ENCODE assay signal across 24 cellular contexts in genomic region chr19:5839312-5840017, GRCh38. TPM values are rescaled to one million over a fixed set of nuclear protein-coding genes. Genes with fewer than 3 reads are reported as not detected.
DNase-seq lines count a peak whose midpoint lies in the region; ATAC-seq, FAIRE-seq and TF ChIP-seq lines count a peak whose summit lies in the region.
"Had no signal": no experiment of that assay in that cellular context is flagged by ENCODE, and none has a peak within 500 bp of the region (broad histone marks: within the 10 kb centered on the region; RNA-seq: fewer than 3 reads in every experiment).

Gene FUT6 (minus strand): TSS chr19:5839702. CDS start chr19:5832567, 7,135 bp downstream.

- no peak within 1 kb of the TSS for H4K91ac ChIP-seq in mesenchymal stem cell (ENCODE audit: low read length)

- no peaks in the 10 kb centered on the region for H3K79me2 ChIP-seq in K562 (ENCODE audit: control insufficient read depth, insufficient read depth, low read length)
- H3K79me2 ChIP-seq: parathyroid adenoma had no signal

- H3K4me2 ChIP-seq in K562 (ENCODE audit: insufficient read depth, low read length) (no peak within 1 kb of the TSS), mesenchymal stem cell (ENCODE audit: low read length, poor library complexity, severe bottlenecking) (no peak within 1 kb of the TSS)

- TF ChIP-seq POLR2A in K562 (conservative IDR thresholded peaks at IDR 0.05) (no peak), vagina (IDR thresholded peaks at IDR 0.05) (no peak)

- no peak for TF ChIP-seq EP300 in K562 (IDR thresholded peaks at IDR 0.05; ENCODE audit: low read length)

- POLR2A ChIA-PET in K562 (lab: Yijun Ruan, JAX) = interaction anchor here (0.8 to 1.1 kb wide), 3 partner anchors 10 to 403 kb away, joined by 3 to 6 read pairs (median 4); no protein-coding TSS in a partner anchor

- H2BK12ac ChIP-seq in mesenchymal stem cell (ENCODE audit: low read length in 2 of 2) = no peak within 1 kb of the TSS

- no peak within 1 kb of the TSS for H3K14ac ChIP-seq in mesenchymal stem cell (ENCODE audit: low read length in 2 of 2)

- in situ Hi-C loops in KBM-7 (cut with MboI; ENCODE audit: low pct_unique_long_range_greater_than_20kb, low sequenced_read_pairs) (no loop called here), K562 (cut with MboI) (no loop called here)

- H3K9ac ChIP-seq in K562 (ENCODE audit: insufficient read depth in 1 of 2, low read depth in 2 of 2, low read length in 2 of 2) (no peak within 1 kb of the TSS), mesenchymal stem cell (ENCODE audit: low read length) (no peak within 1 kb of the TSS)
- H3K9ac ChIP-seq: parathyroid adenoma had no signal

- H4K8ac ChIP-seq in mesenchymal stem cell (ENCODE audit: low read length) = no peak within 1 kb of the TSS

- no peak within 1 kb of the TSS for H3K18ac ChIP-seq in mesenchymal stem cell (ENCODE audit: low read depth in 1 of 2, low read length in 2 of 2)

- H3K27me3 ChIP-seq in K562 (ENCODE audit: control insufficient read depth in 2 of 2, insufficient read depth in 2 of 2, low read length in 2 of 2) = peaks cover 18 to 32% of the 10 kb centered on the region in 2 experiments
- peaks cover 0 to 31% of the 10 kb centered on the region in 2 experiments for H3K27me3 ChIP-seq in mesenchymal stem cell (ENCODE audit: control insufficient read depth in 1 of 2, insufficient read depth in 1 of 2, low read length in 2 of 2)
- no peaks in the 10 kb centered on the region for H3K27me3 ChIP-seq in vagina
- H3K27me3 ChIP-seq: sigmoid colon had no signal

- TF ChIP-seq CTCF in K562 (IDR thresholded peaks at IDR 0.05 in 2 of 3, conservative IDR thresholded peaks at IDR 0.05 in 1 of 3; ENCODE audit: insufficient read depth in 2 of 3, low read depth in 1 of 3, low read length in 3 of 3) (no peak), vagina (IDR thresholded peaks at IDR 0.05) (no peak)

- H2BK5ac ChIP-seq in mesenchymal stem cell (ENCODE audit: low read depth, low read length, poor library complexity, severe bottlenecking) = no peak within 1 kb of the TSS

- no peaks in the 10 kb centered on the region for H3K79me1 ChIP-seq in mesenchymal stem cell (replicated peaks; ENCODE audit: low read length, poor library complexity, severe bottlenecking)

- no peak within 1 kb of the TSS for H2BK15ac ChIP-seq in mesenchymal stem cell (ENCODE audit: low read depth, poor library complexity, severe bottlenecking)

- DNase-seq in KBM-7 (peak; percentile 55), K562 (ENCODE audit: extremely low read depth in 1 of 4, low spot score in 3 of 4) (no peak), mesenchymal stem cell (no peak), vagina (ENCODE audit: extremely low spot score in 2 of 2) (no peak), HuH-7.5 (ENCODE audit: low spot score) (no peak), amygdala (lab: John Stamatoyannopoulos, UW) (no peak)
- no peak for DNase-seq in activated naive CD4-positive, alpha-beta T cell treated with Interleukin-2 at 50 U/mL for 16 hours
- DNase-seq: activated CD4-positive, alpha-beta T cell treated with anti-CD3 and anti-CD28 coated beads for 4 hours; central memory CD4-positive, alpha-beta T cell; DMS 273 treated with DMSO at 0.1 percent for 48 hours; effector memory CD4-positive, alpha-beta T cell; HFFc6; NCI-H1048; NCI-H2029 treated with DMSO at 0.1 percent for 48 hours; sigmoid colon; stimulated activated naive B cell treated with anti-CD40 and anti-IgM and Interleukin-4, amounts not matched to agents 10 μg/mL and 1 μg/mL and 100 μg/mL, for 72 hours; T-helper 9 cell had no signal

- no TSS peak for BruUV-seq in K562 (replicated peaks; lab: Mats Ljungman, UMichigan)

- intact Hi-C loops in K562 (cut with micrococcal nuclease) (no loop called here), vagina (cut with DNase I) (no loop called here)

- no peak within 1 kb of the TSS for H3K4ac ChIP-seq in mesenchymal stem cell (ENCODE audit: low read depth in 1 of 2, low read length in 2 of 2)

- no peaks in the 10 kb centered on the region for H3K36me3 ChIP-seq in K562 (ENCODE audit: control insufficient read depth, insufficient read depth, low read length)
- H3K36me3 ChIP-seq in mesenchymal stem cell (ENCODE audit: control insufficient read depth in 1 of 2, insufficient read depth in 2 of 2, low read depth in 1 of 2, low read length in 2 of 2) = no peaks in the 10 kb centered on the region
- no peaks in the 10 kb centered on the region for H3K36me3 ChIP-seq in vagina
- H3K36me3 ChIP-seq: sigmoid colon had no signal

- H3K9me1 ChIP-seq in K562 (ENCODE audit: control insufficient read depth, insufficient read depth, low read length) = no peaks in the 10 kb centered on the region

- WGBS in K562 (ENCODE audit: insufficient coverage, low coverage, missing lambda C conversion rate) = 35% methylated on average over 6 of the region's 7 CpGs
- 84% methylated on average over 6 of the region's 7 CpGs for WGBS in mesenchymal stem cell

- no peak for TF ChIP-seq RAD21 in K562 (CRISPR knock-in tag; conservative IDR thresholded peaks at IDR 0.05 in 1 of 2, IDR thresholded peaks at IDR 0.05 in 1 of 2)

- H3K4me3 ChIP-seq in K562 = no peak within 1 kb of the TSS
- H3K4me3 ChIP-seq in mesenchymal stem cell (ENCODE audit: insufficient read depth in 1 of 2, low read depth in 1 of 2, low read length in 2 of 2) = no peak within 1 kb of the TSS
- H3K4me3 ChIP-seq in vagina = peak within 1 kb of the TSS in 1 of 2 donors; percentile 28

- no peak within 1 kb of the TSS for H3K27ac ChIP-seq in K562 (ENCODE audit: extremely low read depth, low read depth, low read length)
- H3K27ac ChIP-seq in mesenchymal stem cell (ENCODE audit: low read length, poor library complexity, severe bottlenecking) = no peak within 1 kb of the TSS
- H3K27ac ChIP-seq in vagina = no peak within 1 kb of the TSS
- H3K27ac ChIP-seq: parathyroid adenoma, sigmoid colon had no signal

- no peak within 1 kb of the TSS for H2AFZ ChIP-seq in K562 (ENCODE audit: low read depth, low read length)
- H2AFZ ChIP-seq in mesenchymal stem cell (ENCODE audit: low read depth, low read length) = no peak within 1 kb of the TSS
- H2AFZ ChIP-seq: parathyroid adenoma had no signal

- no peak within 1 kb of the TSS for H3K23ac ChIP-seq in mesenchymal stem cell (ENCODE audit: low read length in 2 of 2)

- no peak for ATAC-seq in K562

- H2AK5ac ChIP-seq in mesenchymal stem cell (ENCODE audit: low read length, severe bottlenecking) = peak within 1 kb of the TSS; percentile 89

- H4K20me1 ChIP-seq in K562 (replicated peaks; ENCODE audit: control insufficient read depth, insufficient read depth, low read length) = no peaks in the 10 kb centered on the region

- H3K9me3 ChIP-seq in K562 (replicated peaks; ENCODE audit: control insufficient read depth, insufficient read depth, low read depth, low read length) (no peaks in the 10 kb centered on the region), mesenchymal stem cell (ENCODE audit: control insufficient read depth, low read length) (no peaks in the 10 kb centered on the region), vagina (no peaks in the 10 kb centered on the region)
- H3K9me3 ChIP-seq: sigmoid colon had no signal

- H2BK120ac ChIP-seq in mesenchymal stem cell (ENCODE audit: low read depth, low read length) = no peak within 1 kb of the TSS

- CTCF ChIA-PET in K562 (lab: Yijun Ruan, JAX; ENCODE audit: low intra/inter-chr PET ratio) = no interaction called here

- no peak for FAIRE-seq in K562 (lab: Jason Lieb, UNC)
- FAIRE-seq: G401.6, RCC 7860 had no signal

- H3K4me1 ChIP-seq in K562 (replicated peaks in 1 of 2; ENCODE audit: control insufficient read depth in 2 of 2, insufficient read depth in 2 of 2, low read length in 2 of 2) (peaks cover 0 to 10% of the 10 kb centered on the region in 2 experiments; a peak in 2 of 5 replicates), mesenchymal stem cell (ENCODE audit: control insufficient read depth, insufficient read depth, low read depth, low read length) (peaks cover 12% of the 10 kb centered on the region), vagina (no peaks in the 10 kb centered on the region)
- H3K4me1 ChIP-seq: parathyroid adenoma, sigmoid colon had no signal

TF ChIP-seq in K562, 482 proteins besides CTCF, POLR2A, EP300 and RAD21:
- TF ChIP-seq ZNF696 (CRISPR knock-in tag; conservative IDR thresholded peaks at IDR 0.05) (no peak), RBM25 (IDR thresholded peaks at IDR 0.05; ENCODE audit: low read depth, low read length, severe bottlenecking) (peak; percentile 38)

RNA-seq across cellular contexts. Expression of gene FUT6, which starts in this region (rescaled TPM):
- total RNA-seq in K562 (2011; cell fraction: chromatin; rRNA removed; ENCODE audit: low replicate concordance) = 0.19 TPM in 1 of 2 replicates, not detected in the other
- total RNA-seq in K562 (2011; cell fraction: nucleolus; rRNA removed) = not detected in 2 replicates
- total RNA-seq in K562 (2011; cell fraction: nucleoplasm; rRNA removed) = not detected in 2 replicates
- not detected in 2 replicates for total RNA-seq in K562 (2014; rRNA removed)
- not detected in 2 replicates for total RNA-seq in K562 (2014; rRNA removed; fragmentation: Illumina TruSeq; extraction: Trizol)
- total RNA-seq in K562 (2015; rRNA removed; fragmentation: Illumina TruSeq; extraction: Trizol) = not detected in 2 replicates
- total RNA-seq in K562 (2021) = not detected in 2 replicates
- not detected in 2 replicates for polyA plus RNA-seq in K562 (2011; rRNA removed)
- polyA plus RNA-seq in K562 (2011; cell fraction: cytosol; rRNA removed) = not detected in 2 replicates
- not detected in 2 replicates for polyA plus RNA-seq in K562 (2011; cell fraction: nucleus; rRNA removed)
- polyA plus RNA-seq in K562 (2012) = not detected in 2 replicates
- not detected in 2 replicates for polyA plus RNA-seq in K562 (2014; fragmentation: Illumina TruSeq; extraction: Trizol)
- under 1 TPM in 1 of 2 experiments, not detected in 1; 0.04 TPM for polyA plus RNA-seq in K562 (2014; fragmentation: Nextera tagmentation; extraction: Ambion mirVana)
- not detected in 2 replicates for polyA plus RNA-seq in K562 (2014; rRNA removed)
- polyA minus RNA-seq in K562 (2011; rRNA and poly(A)+ RNA removed) = not detected in 2 replicates
- polyA minus RNA-seq in K562 (2011; cell fraction: cytosol; rRNA and poly(A)+ RNA removed) = not detected in 2 replicates
- polyA minus RNA-seq in K562 (2011; cell fraction: nucleus; rRNA and poly(A)+ RNA removed) = not detected in 2 replicates
- not detected for polyA plus RNA-seq in mesenchymal stem cell (2013, experiment 1 of 2)
- not detected for polyA plus RNA-seq in mesenchymal stem cell (2013, experiment 2 of 2)
- 36.8 TPM for total RNA-seq in vagina
- total RNA-seq: activated T-helper 2 cell treated with anti-CD3 and anti-CD28 coated beads, Interferon-gamma antibody, Interleukin-2, Interleukin-4, amounts not matched to agents 10 μg/mL and 5 μg/mL and 100 μg/mL, durations not matched to agents 14 hours and 24 hours and 36 hours; fibroblast of lung; HFFc6; myocyte; sigmoid colon had no signal
- polyA plus RNA-seq: BJ, fibroblast of lung had no signal

Comparison
In these comparisons a context has a peak if more than half of its experiments do, and no peak if none do; other contexts are left out.
1. RNA of gene FUT6 (total RNA-seq): 36.8 TPM in vagina (single experiment); 0.19 TPM in K562; every median in the first group is over 10 times any median in the second.